Comparison of ENCODE assay signal across 2 cellular contexts in genomic region chr9:14664022-14664421, GRCh38. TPM values are rescaled to one million over a fixed set of nuclear protein-coding genes. Genes with fewer than 3 reads are reported as not detected.
"Had no signal": no experiment of that assay in that cellular context is flagged by ENCODE, and none has a peak within 500 bp of the region (broad histone marks: within the 10 kb centered on the region; RNA-seq: fewer than 3 reads in every experiment).

No MANE protein-coding gene starts in this region.

RNA-seq across cellular contexts. Expression of gene CER1, which starts 58.5 kb away (rescaled TPM):
- total RNA-seq: G401, GM12878 had no signal
